In the genomic region with DNA sequence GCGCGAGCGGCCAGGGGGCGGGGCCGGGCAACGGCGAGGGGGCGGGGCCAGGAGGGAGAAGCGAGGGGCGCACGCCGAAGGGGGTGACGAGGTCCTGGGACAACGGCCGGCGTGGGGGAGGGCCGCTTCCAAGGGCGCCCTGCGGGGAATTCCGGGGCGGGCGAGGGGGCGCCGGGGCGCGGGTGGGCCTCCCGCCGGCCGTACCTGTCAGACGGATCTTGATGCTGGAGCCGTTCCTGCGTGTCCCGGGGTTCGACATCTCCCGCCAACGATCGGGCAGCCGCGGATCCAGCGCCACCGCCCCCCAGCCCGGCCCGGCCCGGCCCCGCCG, we compare ENCODE assay signal across 1 cellular context.
TF ChIP-seq lines count a peak whose summit lies in the region.

No MANE protein-coding gene starts in this region.

TF ChIP-seq in SK-N-SH treated with all-trans-retinoic acid at 6 μM for 48 hours, 23 proteins besides CTCF, POLR2A, EP300 and RAD21 (continued from another document):
- TF ChIP-seq TSHZ2 (CRISPR knock-in tag; IDR thresholded peaks at IDR 0.05): no peak
- TF ChIP-seq ZC3H10 (CRISPR knock-in tag; IDR thresholded peaks at IDR 0.05): no peak
- TF ChIP-seq ZFP3 (CRISPR knock-in tag; IDR thresholded peaks at IDR 0.05): no peak
- TF ChIP-seq, protein P1, sequence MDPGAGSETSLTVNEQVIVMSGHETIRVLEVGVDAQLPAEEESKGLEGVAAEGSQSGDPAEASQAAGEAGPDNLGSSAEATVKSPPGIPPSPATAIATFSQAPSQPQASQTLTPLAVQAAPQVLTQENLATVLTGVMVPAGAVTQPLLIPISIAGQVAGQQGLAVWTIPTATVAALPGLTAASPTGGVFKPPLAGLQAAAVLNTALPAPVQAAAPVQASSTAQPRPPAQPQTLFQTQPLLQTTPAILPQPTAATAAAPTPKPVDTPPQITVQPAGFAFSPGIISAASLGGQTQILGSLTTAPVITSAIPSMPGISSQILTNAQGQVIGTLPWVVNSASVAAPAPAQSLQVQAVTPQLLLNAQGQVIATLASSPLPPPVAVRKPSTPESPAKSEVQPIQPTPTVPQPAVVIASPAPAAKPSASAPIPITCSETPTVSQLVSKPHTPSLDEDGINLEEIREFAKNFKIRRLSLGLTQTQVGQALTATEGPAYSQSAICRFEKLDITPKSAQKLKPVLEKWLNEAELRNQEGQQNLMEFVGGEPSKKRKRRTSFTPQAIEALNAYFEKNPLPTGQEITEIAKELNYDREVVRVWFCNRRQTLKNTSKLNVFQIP (CRISPR knock-in tag; IDR thresholded peaks at IDR 0.05; ENCODE audit: borderline replicate concordance, low read depth): no peak
- TF ChIP-seq GLIS3 (CRISPR knock-in tag; IDR thresholded peaks at IDR 0.05): no peak
- TF ChIP-seq BACH2 (CRISPR knock-in tag; IDR thresholded peaks at IDR 0.05; ENCODE audit: borderline replicate concordance): no peak
- TF ChIP-seq ZNF70 (CRISPR knock-in tag; IDR thresholded peaks at IDR 0.05): no peak
TF ChIP-seq in SK-N-SH treated with all-trans-retinoic acid at 6 μM for 48 hours: peak in this region for 0.
